Comparison of ENCODE assay signal across 7 cellular contexts in the genomic region with DNA sequence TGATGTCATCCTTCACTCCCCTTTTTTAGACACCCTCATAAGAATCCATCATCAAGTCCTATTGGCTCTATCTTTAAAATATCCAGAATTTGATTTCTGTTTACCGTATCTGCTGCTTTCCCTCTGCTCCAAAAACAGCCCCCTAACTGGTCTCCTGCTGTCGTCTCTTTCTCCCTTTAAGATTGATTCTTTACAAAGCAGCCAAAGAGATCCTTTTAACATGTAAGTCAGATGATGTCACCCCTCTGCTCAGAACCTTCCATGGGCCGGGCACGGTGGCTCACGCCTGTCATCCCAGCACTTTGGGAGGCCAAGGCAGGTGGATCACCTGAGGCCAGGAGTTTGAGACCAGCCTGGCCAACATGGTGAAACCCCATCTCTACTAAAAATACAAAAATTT. TPM values are rescaled to one million over a fixed set of nuclear protein-coding genes. Genes with fewer than 3 reads are reported as not detected.
DNase-seq lines count a peak whose midpoint lies in the region; ATAC-seq and TF ChIP-seq lines count a peak whose summit lies in the region.
"Not testable (repeated sequence)": the region's sequence is repeated elsewhere in the genome, so short reads cannot be mapped to it uniquely, and the experiment has no call there.

No MANE protein-coding gene starts in this region.

- BruUV-seq in Panc1 (replicated peaks; lab: Mats Ljungman, UMichigan): not testable (repeated sequence)

- not testable (repeated sequence) for H3K27me3 ChIP-seq in BLaER1; GM23338 (ENCODE audit: insufficient read depth); OCI-LY1 (ENCODE audit: insufficient read depth, low read length); Panc1 (ENCODE audit: control insufficient read depth, insufficient read depth, low read length); brain microvascular endothelial cell (replicated peaks); mesendoderm (ENCODE audit: insufficient read depth, low read length, poor library complexity)

- not testable (repeated sequence) for H3K4ac ChIP-seq in mesendoderm (ENCODE audit: low read depth, low read length)

- H3K9me3 ChIP-seq in BLaER1; OCI-LY1 (ENCODE audit: low read length); Panc1 (ENCODE audit: control insufficient read depth, insufficient read depth, low read depth, low read length): not testable (repeated sequence)

- H3K4me3 Mint-ChIP-seq in GM23338, WTC11: not testable (repeated sequence)

- not testable (repeated sequence) for H3K27ac ChIP-seq in BLaER1; mesendoderm (ENCODE audit: low read depth, low read length)
- H3K27ac ChIP-seq in GM23338 (ENCODE audit: low read depth): 0 out of 2 replicates have a peak overlapping the region, but pooled peaks have one; percentile 1
- H3K27ac ChIP-seq in OCI-LY1 (ENCODE audit: low read depth, low read length, poor library complexity, severe bottlenecking): peak overlapping the region; percentile 83
- H3K27ac ChIP-seq in Panc1 (ENCODE audit: low read length): peak overlapping the region; percentile 89; the same call in 1 of the 2 replicates
- peak overlapping the region; percentile 60 for H3K27ac ChIP-seq in brain microvascular endothelial cell

- not testable (repeated sequence) for H3F3A ChIP-seq in GM23338 (replicated peaks; ENCODE audit: low read depth); OCI-LY1 (ENCODE audit: insufficient read depth, low read length)

- no CpG with 5 or more reads among the region's 5 CpGs for WGBS in mesendoderm (ENCODE audit: extremely low coverage, insufficient coverage, low lambda C conversion rate)

- ATAC-seq in GM23338 (peak; percentile 81), WTC11 (peak; percentile 75)
- ATAC-seq in Panc1: not testable (repeated sequence)

- H4K20me1 ChIP-seq in BLaER1 (peaks cover 100% of the 10 kb centered on the region), GM23338 (replicated peaks; ENCODE audit: insufficient read depth) (peaks cover 54% of the 10 kb centered on the region)
- not testable (repeated sequence) for H4K20me1 ChIP-seq in OCI-LY1 (ENCODE audit: insufficient read depth, low read length)

- peaks cover 100% of the 10 kb centered on the region for H3K79me2 ChIP-seq in GM23338 (replicated peaks; ENCODE audit: insufficient read depth)
- H3K79me2 ChIP-seq in OCI-LY1 (ENCODE audit: insufficient read depth, low read length): peaks cover 91% of the 10 kb centered on the region
- peaks cover 60% of the 10 kb centered on the region for H3K79me2 ChIP-seq in mesendoderm (ENCODE audit: control insufficient read depth, insufficient read depth, low read length)

- H3K4me1 ChIP-seq in BLaER1 (peaks cover 58% of the 10 kb centered on the region), GM23338 (ENCODE audit: insufficient read depth) (peaks cover 21% of the 10 kb centered on the region), OCI-LY1 (ENCODE audit: insufficient read depth, low read length, severe bottlenecking) (peaks cover 73% of the 10 kb centered on the region), Panc1 (ENCODE audit: control insufficient read depth, insufficient read depth, low read length) (peaks cover 81% of the 10 kb centered on the region)
- H3K4me1 ChIP-seq in mesendoderm (ENCODE audit: control insufficient read depth, low read depth, low read length): not testable (repeated sequence)

- not testable (repeated sequence) for H3K18ac ChIP-seq in mesendoderm (ENCODE audit: low read length)

- TF ChIP-seq CTCF in GM23338 (conservative IDR thresholded peaks at IDR 0.05; ENCODE audit: low read depth in 2 of 2); OCI-LY1 (IDR thresholded peaks at IDR 0.05; ENCODE audit: low read length); Panc1 (IDR thresholded peaks at IDR 0.05); WTC11 (IDR thresholded peaks at IDR 0.05); brain microvascular endothelial cell (IDR thresholded peaks at IDR 0.05; ENCODE audit: low read depth, low read length, missing control alignments): not testable (repeated sequence)

- H2BK15ac ChIP-seq in mesendoderm (replicated peaks; ENCODE audit: low read depth): not testable (repeated sequence)

- H3K4me2 ChIP-seq in BLaER1 (peak overlapping the region; percentile 75), GM23338 (peak overlapping the region; percentile 25), OCI-LY1 (ENCODE audit: low read length) (peak overlapping the region; percentile 42; the same call in 1 of the 2 replicates)
- H3K4me2 ChIP-seq in mesendoderm (ENCODE audit: low read length): not testable (repeated sequence)

- H3K23ac ChIP-seq in mesendoderm (ENCODE audit: low read length): not testable (repeated sequence)

- H3K4me1 Mint-ChIP-seq in GM23338 (peaks cover 12% of the 10 kb centered on the region), WTC11 (peaks cover 12% of the 10 kb centered on the region)

- H3K4me3 ChIP-seq in BLaER1; GM23338; OCI-LY1 (ENCODE audit: low read depth, low read length, poor library complexity, severe bottlenecking); Panc1 (ENCODE audit: low read depth in 2 of 2, low read length in 2 of 2); brain microvascular endothelial cell (ENCODE audit: low read depth, low read length); mesendoderm (ENCODE audit: low read length): not testable (repeated sequence)

- H3K56ac ChIP-seq in mesendoderm (ENCODE audit: low read length): not testable (repeated sequence)

- H2BK120ac ChIP-seq in mesendoderm (ENCODE audit: low read depth, low read length): not testable (repeated sequence)

- H3K9me3 Mint-ChIP-seq in GM23338, WTC11: not testable (repeated sequence)

- H3K9ac ChIP-seq in BLaER1; OCI-LY1 (ENCODE audit: low read length); mesendoderm (ENCODE audit: low read length): not testable (repeated sequence)

- intact Hi-C loops in Panc1 (cut with micrococcal nuclease; ENCODE audit: unreplicated experiment): not testable (repeated sequence)

- not testable (repeated sequence) for H3K36me3 ChIP-seq in BLaER1; GM23338 (ENCODE audit: insufficient read depth); Panc1 (ENCODE audit: control insufficient read depth, insufficient read depth, low read length); brain microvascular endothelial cell (replicated peaks); mesendoderm (ENCODE audit: control insufficient read depth, insufficient read depth, low read length)
- H3K36me3 ChIP-seq in OCI-LY1 (ENCODE audit: insufficient read depth, low read length): peaks cover 27% of the 10 kb centered on the region

- not testable (repeated sequence) for H3K27ac Mint-ChIP-seq in GM23338, WTC11

- not testable (repeated sequence) for H2AK5ac ChIP-seq in mesendoderm (ENCODE audit: low read length)

- H4K5ac ChIP-seq in mesendoderm (ENCODE audit: low read length): not testable (repeated sequence)

- peak; percentile 51 for DNase-seq in GM23338 (ENCODE audit: low spot score)
- DNase-seq in Panc1 (ENCODE audit: low read depth, low spot score); WTC11 (ENCODE audit: low spot score); brain microvascular endothelial cell: not testable (repeated sequence)
- peak; percentile 41 for DNase-seq in mesendoderm

- H3K36me3 Mint-ChIP-seq in GM23338 (ENCODE audit: low read depth); WTC11: not testable (repeated sequence)

- H2BK5ac ChIP-seq in mesendoderm (ENCODE audit: low read length): not testable (repeated sequence)

- not testable (repeated sequence) for H3K27me3 Mint-ChIP-seq in GM23338 (ENCODE audit: insufficient read depth, low read depth, poor library complexity); WTC11 (ENCODE audit: low read depth)

- POLR2A ChIA-PET in Panc1 (lab: Charles Lee); WTC11 (lab: Charles Lee): not testable (repeated sequence)

- not testable (repeated sequence) for H3K9me2 ChIP-seq in GM23338 (ENCODE audit: insufficient read depth); OCI-LY1 (ENCODE audit: low read depth, low read length)

- H4K8ac ChIP-seq in mesendoderm (ENCODE audit: low read depth, low read length): not testable (repeated sequence)

- peaks cover 25% of the 10 kb centered on the region for H3K79me1 ChIP-seq in mesendoderm (ENCODE audit: low read length)

- not testable (repeated sequence) for H2AFZ ChIP-seq in GM23338; OCI-LY1 (ENCODE audit: low read length)

- in situ Hi-C loops in Panc1 (cut with HindIII; ENCODE audit: low pct_unique_long_range_greater_than_20kb, low sequenced_read_pairs); brain microvascular endothelial cell (cut with HindIII; ENCODE audit: low pct_ligation_motif_present, low sequenced_read_pairs): not testable (repeated sequence)

- CTCF ChIA-PET in Panc1 (lab: Charles Lee); WTC11 (lab: Charles Lee): not testable (repeated sequence)

RNA-seq across cellular contexts. Expression of a gene that starts 11.1 kb away (rescaled TPM):
- total RNA-seq in GM23338 (2014; rRNA removed; shearing (Covaris generic)): 163 and 170 TPM in 2 replicates
- polyA plus RNA-seq in GM23338 (2016; fragmentation: Nextera tagmentation; extraction: Ambion mirVana): 72.5 and 99.0 TPM in 2 replicates
- 184 TPM for total RNA-seq in Panc1 (2021; ENCODE audit: unreplicated experiment)
- 75.1 TPM for polyA plus RNA-seq in Panc1 (2012; ENCODE audit: insufficient read length)
- total RNA-seq in WTC11 (2021): 185 to 194 TPM (median 189 TPM) in 3 replicates
- polyA plus RNA-seq in mesendoderm (2013, experiment 1 of 2): 81.8 TPM
- 81.9 TPM for polyA plus RNA-seq in mesendoderm (2013, experiment 2 of 2)
